20 cellular contexts compared by ENCODE assay signal in genomic region chr4:7423391-7423790, GRCh38. TPM values are rescaled to one million over a fixed set of nuclear protein-coding genes. Genes with fewer than 3 reads are reported as not detected.
DNase-seq lines count a peak whose midpoint lies in the region; ATAC-seq and TF ChIP-seq lines count a peak whose summit lies in the region.
"Had no signal": no experiment of that assay in that cellular context is flagged by ENCODE, and none has a peak within 500 bp of the region (broad histone marks: within the 10 kb centered on the region; RNA-seq: fewer than 3 reads in every experiment).

No MANE protein-coding gene starts in this region.

- TF ChIP-seq CTCF in Peyer's patch (IDR thresholded peaks at IDR 0.05) (no peak), suprapubic skin (IDR thresholded peaks at IDR 0.05) (no peak), MM.1S (IDR thresholded peaks at IDR 0.05; ENCODE audit: low read length) (no peak)

- no peak for ATAC-seq in right cardiac atrium
- ATAC-seq in left lobe of liver, result no peak
- ATAC-seq in HG02588 (IDR thresholded peaks at IDR 0.05; ENCODE audit: unreplicated experiment), result no peak

- H3K27me3 ChIP-seq in right cardiac atrium (ENCODE audit: control insufficient read depth, insufficient read depth) (no peaks in the 10 kb centered on the region), Peyer's patch (no peaks in the 10 kb centered on the region), suprapubic skin (no peaks in the 10 kb centered on the region), MM.1S (replicated peaks; ENCODE audit: insufficient read depth, low read length) (peaks cover 68% of the 10 kb centered on the region)

- no peak overlapping the region for H3K4me2 ChIP-seq in MM.1S (ENCODE audit: low read depth, low read length)

- no peak overlapping the region for H3K4me3 ChIP-seq in right cardiac atrium (ENCODE audit: low read length)
- no peak overlapping the region for H3K4me3 ChIP-seq in Peyer's patch
- no peak overlapping the region for H3K4me3 ChIP-seq in suprapubic skin
- no peak overlapping the region for H3K4me3 ChIP-seq in MM.1S (ENCODE audit: low read length)

- TF ChIP-seq EP300 in suprapubic skin (IDR thresholded peaks at IDR 0.05), result no peak

- DNase-seq in cardiac septum (ENCODE audit: low spot score), result peak; percentile 43
- no peak for DNase-seq in right cardiac atrium
- DNase-seq in Peyer's patch, result peak in 2 of 3 donors; percentile 7 to 24
- peak; percentile 24 for DNase-seq in left lobe of liver (ENCODE audit: low spot score)
- DNase-seq in suprapubic skin (ENCODE audit: low spot score in 2 of 2), result peak; percentile 32 to 49
- no peak for DNase-seq in ecto neural progenitor cell (ENCODE audit: low spot score)
- DNase-seq in MM.1S, result no peak
- DNase-seq: ACHN, DMS79 treated with DMSO at 0.1 percent for 48 hours, KG1, MV-4-11, NCI-H1694 treated with DMSO at 0.1 percent for 48 hours, SHP77 treated with DMSO at 0.1 percent for 48 hours had no signal

- no peaks in the 10 kb centered on the region for H3K9me2 ChIP-seq in MM.1S (replicated peaks; ENCODE audit: insufficient read depth, low read length)

- H4K20me1 ChIP-seq in MM.1S (ENCODE audit: insufficient read depth, low read length), result no peaks in the 10 kb centered on the region

- no peak overlapping the region for H2AFZ ChIP-seq in MM.1S (ENCODE audit: low read length)

- H3K36me3 ChIP-seq in Peyer's patch, result no peaks in the 10 kb centered on the region
- no peaks in the 10 kb centered on the region for H3K36me3 ChIP-seq in suprapubic skin
- H3K36me3 ChIP-seq in MM.1S (replicated peaks; ENCODE audit: insufficient read depth, low read length), result no peaks in the 10 kb centered on the region

- WGBS in right cardiac atrium, result 74% methylated on average over 5 of the region's 5 CpGs
- 71% methylated on average over 1 of the region's 5 CpGs for WGBS in suprapubic skin

- no peaks in the 10 kb centered on the region for H3K9me3 ChIP-seq in right cardiac atrium (ENCODE audit: control insufficient read depth, low read length)
- H3K9me3 ChIP-seq in Peyer's patch, result no peaks in the 10 kb centered on the region
- H3K9me3 ChIP-seq in suprapubic skin, result no peaks in the 10 kb centered on the region
- H3K9me3 ChIP-seq in MM.1S (replicated peaks; ENCODE audit: insufficient read depth, low read length), result no peaks in the 10 kb centered on the region

- H3K79me2 ChIP-seq in MM.1S (ENCODE audit: low read length), result no peaks in the 10 kb centered on the region

- intact Hi-C loops in cardiac septum (cut with DNase I), result no loop called here
- intact Hi-C loops in right cardiac atrium (cut with DNase I), result no loop called here

- no peak overlapping the region for H3K9ac ChIP-seq in MM.1S (ENCODE audit: low read length)

- H3K4me1 ChIP-seq in right cardiac atrium (ENCODE audit: control insufficient read depth, insufficient read depth, low read length) (no peaks in the 10 kb centered on the region), Peyer's patch (no peaks in the 10 kb centered on the region), suprapubic skin (no peaks in the 10 kb centered on the region), MM.1S (ENCODE audit: low read length) (no peaks in the 10 kb centered on the region)

- no peaks in the 10 kb centered on the region for H3F3A ChIP-seq in MM.1S (ENCODE audit: insufficient read depth, low read length)

- TF ChIP-seq POLR2A in Peyer's patch (IDR thresholded peaks at IDR 0.05), result no peak
- no peak for TF ChIP-seq POLR2A in suprapubic skin (IDR thresholded peaks at IDR 0.05)

- no peak overlapping the region for H3K27ac ChIP-seq in right cardiac atrium (ENCODE audit: low read length)
- no peak overlapping the region for H3K27ac ChIP-seq in Peyer's patch
- no peak overlapping the region for H3K27ac ChIP-seq in suprapubic skin
- no peak overlapping the region for H3K27ac ChIP-seq in MM.1S (ENCODE audit: low read length)
- H3K27ac ChIP-seq: C4-2B had no signal

RNA-seq across cellular contexts. Expression of gene PSAPL1, which starts 11.3 kb away (rescaled TPM):
- total RNA-seq in cardiac septum (not detected), right cardiac atrium (not detected), Peyer's patch (not detected), left lobe of liver (not detected), suprapubic skin (100 to 1,000 TPM in 3 of 4 donors, 10 to 100 TPM in 1; 16.4 to 268 (median 137) TPM)
- polyA plus RNA-seq in right cardiac atrium, result not detected
- total RNA-seq: H1, HT-29, NCI-H460, OCI-LY7, RPMI7951 had no signal

Comparison
In these comparisons a context has a peak if more than half of its experiments do, and no peak if none do; other contexts are left out.
1. DNase-seq: peak in cardiac septum (single experiment), Peyer's patch (2 of 3), left lobe of liver (single experiment) and suprapubic skin (2 of 2); none in right cardiac atrium (0 of 3), ecto neural progenitor cell (single experiment) and MM.1S (single experiment).
2. RNA of gene PSAPL1, which starts 11.3 kb away (total RNA-seq): 16.4 to 268 TPM in suprapubic skin; not detected in cardiac septum (single experiment), not detected in right cardiac atrium, not detected in Peyer's patch and not detected in left lobe of liver (single experiment); every median in the first group is over 10 times any median in the second.